Comparison of ENCODE assay signal across 9 cellular contexts in the genomic region with DNA sequence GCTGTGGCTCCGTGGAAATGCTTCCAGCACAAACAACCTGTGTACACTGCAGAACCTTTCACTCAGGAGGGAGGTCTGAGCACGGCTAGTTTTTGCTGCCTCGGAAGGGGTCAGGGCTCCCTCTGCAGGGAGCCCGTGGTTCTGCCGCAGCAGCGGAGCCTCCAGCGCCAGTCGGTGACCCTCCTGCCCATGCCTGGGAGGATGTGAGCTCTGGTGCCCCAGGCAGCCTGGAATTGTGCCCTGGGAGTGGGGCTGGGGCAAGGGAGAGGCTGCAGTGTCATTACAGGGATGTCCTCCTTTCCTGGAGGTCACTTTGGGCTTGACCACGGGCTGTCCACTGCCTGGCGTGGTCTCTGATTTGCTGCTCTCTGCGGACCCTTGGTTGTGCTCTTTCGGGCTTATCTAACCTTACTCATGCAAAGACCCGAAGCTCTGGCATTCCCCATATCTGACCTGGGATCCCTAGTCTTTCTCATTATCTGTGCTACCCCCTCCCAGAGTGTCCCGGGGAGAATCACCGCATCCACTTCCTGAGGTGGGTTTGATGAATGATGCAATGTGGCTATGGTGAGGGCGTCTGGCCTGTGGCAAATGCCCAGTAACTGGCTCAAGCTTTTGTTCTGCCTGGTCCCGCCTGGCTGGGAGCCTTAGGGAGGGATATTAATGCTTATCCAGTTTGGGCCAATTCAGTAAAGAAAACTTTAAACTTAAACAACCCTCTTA. TPM values are rescaled to one million over a fixed set of nuclear protein-coding genes. Genes with fewer than 3 reads are reported as not detected.
DNase-seq lines count a peak whose midpoint lies in the region; ATAC-seq and TF ChIP-seq lines count a peak whose summit lies in the region.
"Had no signal": no experiment of that assay in that cellular context is flagged by ENCODE, and none has a peak within 500 bp of the region (broad histone marks: within the 10 kb centered on the region; RNA-seq: fewer than 3 reads in every experiment).

No MANE protein-coding gene starts in this region.

- H3K4me2 ChIP-seq in Loucy (ENCODE audit: low read depth, low read length, poor library complexity, severe bottlenecking): peak overlapping the region; percentile 46

- H3K4me1 ChIP-seq in Loucy (ENCODE audit: insufficient read depth, low read length, poor library complexity, severe bottlenecking) (peaks cover 27% of the 10 kb centered on the region), heart left ventricle (peaks cover 0 to 47% (median 5%) of the 10 kb centered on the region in 12 donors)

- H3K27me3 Mint-ChIP-seq in activated naive CD8-positive, alpha-beta T cell treated with anti-CD3 and anti-CD28 coated beads for 36 hours: no peaks in the 10 kb centered on the region

- no peaks in the 10 kb centered on the region for H4K20me1 ChIP-seq in Loucy (ENCODE audit: insufficient read depth, low read length, poor library complexity, severe bottlenecking)

- no peak for TF ChIP-seq POLR2A in heart left ventricle (IDR thresholded peaks at IDR 0.05)

- no peaks in the 10 kb centered on the region for H3K36me3 Mint-ChIP-seq in activated naive CD8-positive, alpha-beta T cell treated with anti-CD3 and anti-CD28 coated beads for 36 hours

- H3K9me3 ChIP-seq in Loucy (ENCODE audit: insufficient read depth, low read depth, low read length) (no peaks in the 10 kb centered on the region), heart left ventricle (no peaks in the 10 kb centered on the region)

- no peak overlapping the region for H3K27ac ChIP-seq in heart left ventricle

- no peak overlapping the region for H3K4me3 ChIP-seq in Loucy (ENCODE audit: low read length, poor library complexity, severe bottlenecking)
- H3K4me3 ChIP-seq in heart left ventricle: no peak overlapping the region
- no peak overlapping the region for H3K4me3 ChIP-seq in retinal pigment epithelial cell (ENCODE audit: low read length)

- H3K9me3 Mint-ChIP-seq in activated naive CD8-positive, alpha-beta T cell treated with anti-CD3 and anti-CD28 coated beads for 36 hours: no peaks in the 10 kb centered on the region

- no peaks in the 10 kb centered on the region for H3K9me2 ChIP-seq in Loucy (replicated peaks; ENCODE audit: low read depth, low read length)

- H3K9ac ChIP-seq in Loucy (ENCODE audit: low read depth, low read length, poor library complexity, severe bottlenecking): no peak overlapping the region

- peak overlapping the region; percentile 96 for H3K27ac Mint-ChIP-seq in activated naive CD8-positive, alpha-beta T cell treated with anti-CD3 and anti-CD28 coated beads for 36 hours

- H3K79me2 ChIP-seq in Loucy (ENCODE audit: insufficient read depth, low read length): no peaks in the 10 kb centered on the region

- peak overlapping the region; percentile 76 for H2AFZ ChIP-seq in Loucy (ENCODE audit: low read length)

- intact Hi-C loops in heart left ventricle (cut with DNase I): loop anchor here in 8 of 10 donors (1.0 to 10.0 kb wide), 9 partner anchors 57 to 400 kb away; a partner anchor contains a TSS

- peaks cover 8% of the 10 kb centered on the region; the same call in 1 of the 2 replicates for H3F3A ChIP-seq in Loucy (ENCODE audit: low read depth)

- no peaks in the 10 kb centered on the region for H3K27me3 ChIP-seq in Loucy (ENCODE audit: insufficient read depth, low read length, poor library complexity, severe bottlenecking)
- H3K27me3 ChIP-seq in heart left ventricle: peaks cover 0 to 9% (median 0%) of the 10 kb centered on the region in 9 donors

- H3K36me3 ChIP-seq in Loucy (ENCODE audit: insufficient read depth, low read length) (no peaks in the 10 kb centered on the region), heart left ventricle (no peaks in the 10 kb centered on the region)

- H3K4me3 Mint-ChIP-seq in activated naive CD8-positive, alpha-beta T cell treated with anti-CD3 and anti-CD28 coated beads for 36 hours: peak overlapping the region; percentile 70

- DNase-seq in DMS79 (lab: John Stamatoyannopoulos, UW): peak; percentile 18
- DNase-seq in SW480 (ENCODE audit: low spot score): peak; percentile 47
- peak; percentile 81 for DNase-seq in activated naive CD8-positive, alpha-beta T cell treated with anti-CD3 and anti-CD28 coated beads for 36 hours
- peak; percentile 50 to 85 (median 62) for DNase-seq in heart left ventricle
- no peak for DNase-seq in retinal pigment epithelial cell (ENCODE audit: low read depth)
- no peak for DNase-seq in occipital lobe (lab: John Stamatoyannopoulos, UW)

- WGBS in heart left ventricle, 4 donors: 33 to 55% (median 33%) methylated on average over 10 to 17 of the region's 17 CpGs

- ATAC-seq in GM21723 (IDR thresholded peaks at IDR 0.05; ENCODE audit: unreplicated experiment): peak; percentile 59
- ATAC-seq in heart left ventricle: peak; percentile 67 to 94 (median 90)

- TF ChIP-seq CTCF in Loucy (conservative IDR thresholded peaks at IDR 0.05; ENCODE audit: low read length): peak; percentile 98
- peak; percentile 63 to 83 (median 76) for TF ChIP-seq CTCF in heart left ventricle (IDR thresholded peaks at IDR 0.05)
- peak; percentile 98 for TF ChIP-seq CTCF in retinal pigment epithelial cell (conservative IDR thresholded peaks at IDR 0.05; ENCODE audit: low read depth, low read length)

- H3K4me1 Mint-ChIP-seq in activated naive CD8-positive, alpha-beta T cell treated with anti-CD3 and anti-CD28 coated beads for 36 hours: peaks cover 81% of the 10 kb centered on the region

RNA-seq across cellular contexts. Expression of a gene that starts 59.5 kb away (rescaled TPM):
- total RNA-seq in activated naive CD8-positive, alpha-beta T cell treated with anti-CD3 and anti-CD28 coated beads for 36 hours: 100 to 1,000 TPM; 167 to 175 TPM
- total RNA-seq in heart left ventricle (1 to 10 TPM in 6 of 9 donors, under 1 TPM in 3; 0.51 to 9.3 (median 1.4) TPM), occipital lobe (1.4 TPM)
- under 1 TPM; 0.23 to 0.32 TPM for polyA plus RNA-seq in heart left ventricle
- total RNA-seq: glomerular endothelial cell had no signal

Comparison
In these comparisons a context has a peak if more than half of its experiments do, and no peak if none do; other contexts are left out.
1. DNase-seq: peak in DMS79 (single experiment), SW480 (single experiment), activated naive CD8-positive, alpha-beta T cell treated with anti-CD3 and anti-CD28 coated beads for 36 hours (single experiment) and heart left ventricle (5 of 5); none in retinal pigment epithelial cell (single experiment) and occipital lobe (single experiment).
2. RNA of a gene that starts 59.5 kb away (total RNA-seq): 167 to 175 TPM in activated naive CD8-positive, alpha-beta T cell treated with anti-CD3 and anti-CD28 coated beads for 36 hours; 1.4 TPM in occipital lobe (single experiment) and 0.51 to 9.3 TPM in heart left ventricle; every median in the first group is over 10 times any median in the second.
3. Peak in every context shown above with its lines, with median percentiles within 50 percentile points of each other: CTCF ChIP-seq.